20 cellular contexts compared by ENCODE assay signal in genomic region chr4:94216394-94216793, GRCh38. TPM values are rescaled to one million over a fixed set of nuclear protein-coding genes. Genes with fewer than 3 reads are reported as not detected.
DNase-seq lines count a peak whose midpoint lies in the region; ATAC-seq and TF ChIP-seq lines count a peak whose summit lies in the region.
"Had no signal": no experiment of that assay in that cellular context is flagged by ENCODE, and none has a peak within 500 bp of the region (broad histone marks: within the 10 kb centered on the region; RNA-seq: fewer than 3 reads in every experiment).

No MANE protein-coding gene starts in this region.

- no peak for ATAC-seq in natural killer cell treated with Interleukin-12 subunit alpha and Interleukin-12 subunit beta and Interleukin-15 and Interleukin-18, amount 100 ng/mL, for 72 hours
- ATAC-seq in natural killer cell (no peak), HG02623 (IDR thresholded peaks at IDR 0.05; ENCODE audit: unreplicated experiment) (no peak)

- H4K20me1 ChIP-seq in Loucy (ENCODE audit: insufficient read depth, low read length, poor library complexity, severe bottlenecking): peaks cover 19% of the 10 kb centered on the region

- H3K9ac ChIP-seq in Loucy (ENCODE audit: low read depth, low read length, poor library complexity, severe bottlenecking): no peak overlapping the region

- H3K9me2 ChIP-seq in Loucy (replicated peaks; ENCODE audit: low read depth, low read length): no peaks in the 10 kb centered on the region

- TF ChIP-seq CTCF in natural killer cell (IDR thresholded peaks at IDR 0.05): no peak
- no peak for TF ChIP-seq CTCF in Loucy (conservative IDR thresholded peaks at IDR 0.05; ENCODE audit: low read length)

- H3K36me3 ChIP-seq in Loucy (ENCODE audit: insufficient read depth, low read length): peaks cover 59% of the 10 kb centered on the region; the same call in 1 of the 2 replicates

- DNase-seq in natural killer cell treated with Interleukin-12 subunit alpha and Interleukin-12 subunit beta and Interleukin-15 and Interleukin-18, amount 100 ng/mL, for 72 hours (ENCODE audit: low spot score): no peak
- DNase-seq in natural killer cell: no peak
- no peak for DNase-seq in activated T-helper 1 cell treated with anti-CD3 and anti-CD28 coated beads, Interleukin-12 subunit alpha, Interleukin-12 subunit beta, Interleukin-2, Interleukin-4 antibody, amounts not matched to agents 30 ng/mL and 10 ng/mL and 1 ng/mL, durations not matched to agents 14 hours and 24 hours and 36 hours (ENCODE audit: low spot score)
- DNase-seq in Kasumi-1 (lab: John Stamatoyannopoulos, UW): no peak
- DNase-seq in germinal center (ENCODE audit: low spot score): no peak
- DNase-seq: Calu3; CD4-positive, alpha-beta T cell; DMS153; GDM1; MM.1S; NCI-H1048; NCI-H1417 treated with DMSO at 0.1 percent for 48 hours; NCI-H187; NCI-H2107; NCI-H446 treated with DMSO at 0.1 percent for 48 hours; NCI-H526 treated with DMSO at 0.1 percent for 48 hours; OCI-M1; SJCRH30 had no signal

- no peaks in the 10 kb centered on the region for H3K9me3 ChIP-seq in Loucy (ENCODE audit: insufficient read depth, low read depth, low read length)
- H3K9me3 ChIP-seq: SJCRH30 had no signal

- H3K27me3 ChIP-seq in Loucy (ENCODE audit: insufficient read depth, low read length, poor library complexity, severe bottlenecking): no peaks in the 10 kb centered on the region
- H3K27me3 ChIP-seq: SJCRH30 had no signal

- H3K4me3 Mint-ChIP-seq in natural killer cell treated with Interleukin-12 subunit alpha and Interleukin-12 subunit beta and Interleukin-15 and Interleukin-18, amount 100 ng/mL, for 72 hours: peak overlapping the region; percentile 41
- H3K4me3 Mint-ChIP-seq in natural killer cell: no peak overlapping the region
- H3K4me3 Mint-ChIP-seq in activated T-helper 1 cell treated with anti-CD3 and anti-CD28 coated beads, Interleukin-12 subunit alpha, Interleukin-12 subunit beta, Interleukin-2, Interleukin-4 antibody, amounts not matched to agents 30 ng/mL and 10 ng/mL and 1 ng/mL, durations not matched to agents 14 hours and 24 hours and 36 hours: no peak overlapping the region
- H3K4me3 Mint-ChIP-seq: CD4-positive, alpha-beta T cell had no signal

- H3K4me2 ChIP-seq in Loucy (ENCODE audit: low read depth, low read length, poor library complexity, severe bottlenecking): peak overlapping the region; percentile 52

- peak overlapping the region; percentile 4 to 60 for H3K27ac Mint-ChIP-seq in natural killer cell treated with Interleukin-12 subunit alpha and Interleukin-12 subunit beta and Interleukin-15 and Interleukin-18, amount 100 ng/mL, for 72 hours
- peak overlapping the region in 1 of 2 donors; percentile 27 for H3K27ac Mint-ChIP-seq in natural killer cell
- peak overlapping the region; percentile 10 for H3K27ac Mint-ChIP-seq in activated T-helper 1 cell treated with anti-CD3 and anti-CD28 coated beads, Interleukin-12 subunit alpha, Interleukin-12 subunit beta, Interleukin-2, Interleukin-4 antibody, amounts not matched to agents 30 ng/mL and 10 ng/mL and 1 ng/mL, durations not matched to agents 14 hours and 24 hours and 36 hours
- H3K27ac Mint-ChIP-seq: CD4-positive, alpha-beta T cell had no signal

- peaks cover 39% of the 10 kb centered on the region for H3K36me3 Mint-ChIP-seq in natural killer cell treated with Interleukin-12 subunit alpha and Interleukin-12 subunit beta and Interleukin-15 and Interleukin-18, amount 100 ng/mL, for 72 hours
- peaks cover 9% of the 10 kb centered on the region for H3K36me3 Mint-ChIP-seq in natural killer cell
- H3K36me3 Mint-ChIP-seq in activated T-helper 1 cell treated with anti-CD3 and anti-CD28 coated beads, Interleukin-12 subunit alpha, Interleukin-12 subunit beta, Interleukin-2, Interleukin-4 antibody, amounts not matched to agents 30 ng/mL and 10 ng/mL and 1 ng/mL, durations not matched to agents 14 hours and 24 hours and 36 hours (ENCODE audit: low read depth): peaks cover 48% of the 10 kb centered on the region

- H2AFZ ChIP-seq in Loucy (ENCODE audit: low read length): no peak overlapping the region

- intact Hi-C loops in natural killer cell (cut with micrococcal nuclease): no loop called here
- intact Hi-C loops in activated T-helper 1 cell treated with anti-CD3 and anti-CD28 coated beads, Interleukin-12 subunit alpha, Interleukin-12 subunit beta, Interleukin-2, Interleukin-4 antibody, amounts not matched to agents 30 ng/mL and 10 ng/mL and 1 ng/mL, durations not matched to agents 14 hours and 24 hours and 36 hours (cut with micrococcal nuclease): loop anchor here (1.0 kb wide), 1 partner anchor 9 kb away; the partner anchor contains the start of gene SMARCAD1

- H3K79me2 ChIP-seq in Loucy (ENCODE audit: insufficient read depth, low read length): peaks cover 82% of the 10 kb centered on the region

- peaks cover 41% of the 10 kb centered on the region for H3K4me1 ChIP-seq in Loucy (ENCODE audit: insufficient read depth, low read length, poor library complexity, severe bottlenecking)
- H3K4me1 ChIP-seq: SJCRH30 had no signal

- no peaks in the 10 kb centered on the region for H3F3A ChIP-seq in Loucy (ENCODE audit: low read depth)

- peaks cover 34 to 48% of the 10 kb centered on the region in 2 donors for H3K4me1 Mint-ChIP-seq in natural killer cell treated with Interleukin-12 subunit alpha and Interleukin-12 subunit beta and Interleukin-15 and Interleukin-18, amount 100 ng/mL, for 72 hours (ENCODE audit: low read depth in 2 of 2)
- peaks cover 25 to 41% of the 10 kb centered on the region in 2 donors for H3K4me1 Mint-ChIP-seq in natural killer cell
- peaks cover 45% of the 10 kb centered on the region for H3K4me1 Mint-ChIP-seq in activated T-helper 1 cell treated with anti-CD3 and anti-CD28 coated beads, Interleukin-12 subunit alpha, Interleukin-12 subunit beta, Interleukin-2, Interleukin-4 antibody, amounts not matched to agents 30 ng/mL and 10 ng/mL and 1 ng/mL, durations not matched to agents 14 hours and 24 hours and 36 hours (ENCODE audit: low read depth)

- H3K4me3 ChIP-seq in Loucy (ENCODE audit: low read length, poor library complexity, severe bottlenecking): peak overlapping the region; percentile 33
- H3K4me3 ChIP-seq: SJCRH30 had no signal

- no peaks in the 10 kb centered on the region for H3K27me3 Mint-ChIP-seq in natural killer cell treated with Interleukin-12 subunit alpha and Interleukin-12 subunit beta and Interleukin-15 and Interleukin-18, amount 100 ng/mL, for 72 hours
- H3K27me3 Mint-ChIP-seq in natural killer cell (ENCODE audit: low read depth in 2 of 2): no peaks in the 10 kb centered on the region
- H3K27me3 Mint-ChIP-seq in activated T-helper 1 cell treated with anti-CD3 and anti-CD28 coated beads, Interleukin-12 subunit alpha, Interleukin-12 subunit beta, Interleukin-2, Interleukin-4 antibody, amounts not matched to agents 30 ng/mL and 10 ng/mL and 1 ng/mL, durations not matched to agents 14 hours and 24 hours and 36 hours (ENCODE audit: insufficient read depth): no peaks in the 10 kb centered on the region
- H3K27me3 Mint-ChIP-seq: CD4-positive, alpha-beta T cell had no signal

- H3K9me3 Mint-ChIP-seq in natural killer cell treated with Interleukin-12 subunit alpha and Interleukin-12 subunit beta and Interleukin-15 and Interleukin-18, amount 100 ng/mL, for 72 hours: no peaks in the 10 kb centered on the region
- H3K9me3 Mint-ChIP-seq in natural killer cell: no peaks in the 10 kb centered on the region
- H3K9me3 Mint-ChIP-seq in activated T-helper 1 cell treated with anti-CD3 and anti-CD28 coated beads, Interleukin-12 subunit alpha, Interleukin-12 subunit beta, Interleukin-2, Interleukin-4 antibody, amounts not matched to agents 30 ng/mL and 10 ng/mL and 1 ng/mL, durations not matched to agents 14 hours and 24 hours and 36 hours: no peaks in the 10 kb centered on the region
- H3K9me3 Mint-ChIP-seq: CD4-positive, alpha-beta T cell had no signal

RNA-seq across cellular contexts. Expression of gene SMARCAD1, which starts 8.7 kb away (rescaled TPM):
- 10 to 100 TPM; 28.0 to 33.3 TPM for total RNA-seq in natural killer cell treated with Interleukin-12 subunit alpha and Interleukin-12 subunit beta and Interleukin-15 and Interleukin-18, amount 100 ng/mL, for 72 hours
- total RNA-seq in natural killer cell: 10 to 100 TPM; 15.5 to 20.3 (median 15.9) TPM
- 44.0 and 46.3 TPM in 2 replicates for total RNA-seq in activated T-helper 1 cell treated with anti-CD3 and anti-CD28 coated beads, Interleukin-12 subunit alpha, Interleukin-12 subunit beta, Interleukin-2, Interleukin-4 antibody, amounts not matched to agents 30 ng/mL and 10 ng/mL and 1 ng/mL, durations not matched to agents 14 hours and 24 hours and 36 hours
